In genomic region chr10:131979336-131979735, GRCh38 we compare ENCODE assay signal across 1 cellular context.
TF ChIP-seq lines count a peak whose summit lies in the region.

No MANE protein-coding gene starts in this region.

TF ChIP-seq in HepG2, 621 proteins besides CTCF, POLR2A, EP300 and RAD21 (continued from another document):
- 0 out of 2 replicates have a peak, but pooled peaks have one; percentile 2 for TF ChIP-seq UBTF (CRISPR knock-in tag; IDR thresholded peaks at IDR 0.05)
- 0 out of 2 replicates have a peak, but pooled peaks have one; percentile 6 for TF ChIP-seq RXRB (CRISPR knock-in tag; IDR thresholded peaks at IDR 0.05; ENCODE audit: borderline replicate concordance)
- no peak for TF ChIP-seq SOX6 (IDR thresholded peaks at IDR 0.05)
- no peak for TF ChIP-seq SOX6 (CRISPR knock-in tag; IDR thresholded peaks at IDR 0.05)
- TF ChIP-seq ZNF563 (CRISPR knock-in tag; IDR thresholded peaks at IDR 0.05), result no peak
- no peak for TF ChIP-seq EED (CRISPR knock-in tag; IDR thresholded peaks at IDR 0.05)
- TF ChIP-seq KIAA2018 (CRISPR knock-in tag; IDR thresholded peaks at IDR 0.05; ENCODE audit: borderline replicate concordance), result no peak
- no peak for TF ChIP-seq ISL2 (CRISPR knock-in tag; IDR thresholded peaks at IDR 0.05)
- no peak for TF ChIP-seq MAX (IDR thresholded peaks at IDR 0.05)
- TF ChIP-seq PATZ1 (CRISPR knock-in tag; IDR thresholded peaks at IDR 0.05), result 0 out of 2 replicates have a peak, but pooled peaks have one; percentile 9
- TF ChIP-seq MBNL3 (CRISPR knock-in tag; conservative IDR thresholded peaks at IDR 0.05), result no peak
- no peak for TF ChIP-seq HMGA1 (CRISPR knock-in tag; conservative IDR thresholded peaks at IDR 0.05)
- no peak for TF ChIP-seq ZBTB4 (CRISPR knock-in tag; IDR thresholded peaks at IDR 0.05; ENCODE audit: borderline replicate concordance)
- no peak for TF ChIP-seq CC2D1A (CRISPR knock-in tag; IDR thresholded peaks at IDR 0.05)
- no peak for TF ChIP-seq GLI4 (CRISPR knock-in tag; IDR thresholded peaks at IDR 0.05; ENCODE audit: borderline replicate concordance)
- TF ChIP-seq ATF4 (CRISPR knock-in tag; IDR thresholded peaks at IDR 0.05), result 0 out of 4 replicates have a peak, but pooled peaks of 1 of the 2 experiments have one; percentile 32
